In genomic region chr20:32611286-32611685, GRCh38 we compare ENCODE assay signal across 28 cellular contexts. TPM values are rescaled to one million over a fixed set of nuclear protein-coding genes. Genes with fewer than 3 reads are reported as not detected.
DNase-seq lines count a peak whose midpoint lies in the region; ATAC-seq and TF ChIP-seq lines count a peak whose summit lies in the region.
"Had no signal": no experiment of that assay in that cellular context is flagged by ENCODE, and none has a peak within 500 bp of the region (broad histone marks: within the 10 kb centered on the region; RNA-seq: fewer than 3 reads in every experiment).

No MANE protein-coding gene starts in this region.

- no peaks in the 10 kb centered on the region for H3K27me3 ChIP-seq in right atrium auricular region
- H3K27me3 ChIP-seq: colonic mucosa, ovary, SJSA1, upper lobe of right lung had no signal

- H3K4me3 Mint-ChIP-seq in brain, result no peak overlapping the region
- H3K4me3 Mint-ChIP-seq: activated CD4-positive, alpha-beta T cell treated with anti-CD3 and anti-CD28 coated beads, Interleukin-2, amount 10 ng/mL, durations not matched to agents 24 days and 14 days; activated naive CD8-positive, alpha-beta T cell; immature natural killer cell; nephron; stimulated activated naive B cell treated with anti-CD40 and anti-IgM and Interleukin-4, amounts not matched to agents 10 μg/mL and 1 μg/mL and 100 μg/mL, for 72 hours had no signal

- TF ChIP-seq CTCF in brain (conservative IDR thresholded peaks at IDR 0.05) (no peak), right atrium auricular region (IDR thresholded peaks at IDR 0.05) (no peak)

- peaks cover 9% of the 10 kb centered on the region for H3K27me3 Mint-ChIP-seq in brain
- H3K27me3 Mint-ChIP-seq: activated naive CD8-positive, alpha-beta T cell had no signal

- peaks cover 37% of the 10 kb centered on the region for H3K4me1 Mint-ChIP-seq in brain

- H3K4me3 ChIP-seq in right atrium auricular region, result no peak overlapping the region
- H3K4me3 ChIP-seq: colonic mucosa, K562, ovary, SJSA1, skin epidermis, upper lobe of right lung had no signal

- in situ Hi-C loops in G401 (cut with HindIII; ENCODE audit: low sequenced_read_pairs), result no loop called here

- no peak for ATAC-seq in GM21381 (IDR thresholded peaks at IDR 0.05; ENCODE audit: unreplicated experiment)
- ATAC-seq: stimulated activated naive B cell treated with anti-CD40 and anti-IgM and Interleukin-4, amounts not matched to agents 10 μg/mL and 1 μg/mL and 100 μg/mL, for 72 hours; upper lobe of right lung had no signal

- H3K36me3 ChIP-seq in right atrium auricular region, result no peaks in the 10 kb centered on the region
- H3K36me3 ChIP-seq: colonic mucosa, ovary, SJSA1, upper lobe of right lung had no signal

- peak; percentile 58 for DNase-seq in NCI-H1092 treated with DMSO at 0.1 percent for 48 hours (lab: John Stamatoyannopoulos, UW)
- no peak for DNase-seq in NCI-H1092 (lab: John Stamatoyannopoulos, UW)
- peak; percentile 35 for DNase-seq in G401 (ENCODE audit: low spot score)
- DNase-seq in NCI-H524 treated with DMSO at 0.1 percent for 48 hours (lab: John Stamatoyannopoulos, UW), result peak; percentile 23
- no peak for DNase-seq in NCI-H146 (lab: John Stamatoyannopoulos, UW)
- DNase-seq in right atrium auricular region (ENCODE audit: low spot score), result no peak
- DNase-seq: 8988T; activated CD4-positive, alpha-beta T cell treated with anti-CD3 and anti-CD28 coated beads, Interleukin-2, amount 10 ng/mL, durations not matched to agents 24 days and 14 days; activated effector memory CD4-positive, alpha-beta T cell treated with Interleukin-2 at 50 U/mL for 16 hours; activated T-cell treated with anti-CD3 and anti-CD28 coated beads, Interleukin-2, amount 50 U/mL, for 1 hour; Calu3; colonic mucosa; effector CD8-positive, alpha-beta T cell; immature natural killer cell; left cardiac atrium; mammary epithelial cell; NCI-H526 treated with DMSO at 0.1 percent for 48 hours; ovary; stimulated activated naive B cell treated with anti-CD40 and anti-IgM and Interleukin-4, amounts not matched to agents 10 μg/mL and 1 μg/mL and 100 μg/mL, for 72 hours; upper lobe of right lung had no signal

- no peaks in the 10 kb centered on the region for H3K36me3 Mint-ChIP-seq in brain
- H3K36me3 Mint-ChIP-seq: activated naive CD8-positive, alpha-beta T cell; stimulated activated naive B cell treated with anti-CD40 and anti-IgM and Interleukin-4, amounts not matched to agents 10 μg/mL and 1 μg/mL and 100 μg/mL, for 72 hours had no signal

- no peaks in the 10 kb centered on the region for H3K4me1 ChIP-seq in right atrium auricular region
- H3K4me1 ChIP-seq: colonic mucosa, SJSA1, upper lobe of right lung had no signal

- H3K27ac ChIP-seq in right atrium auricular region, result no peak overlapping the region
- H3K27ac ChIP-seq: colonic mucosa, epithelial cell of prostate, ovary, SJSA1, skin epidermis, upper lobe of right lung had no signal

- H3K27ac Mint-ChIP-seq in brain, result peak overlapping the region in 3 of 5 experiments; percentile 11 to 88 (median 68)
- H3K27ac Mint-ChIP-seq: activated CD4-positive, alpha-beta T cell treated with anti-CD3 and anti-CD28 coated beads, Interleukin-2, amount 10 ng/mL, durations not matched to agents 24 days and 14 days; activated naive CD8-positive, alpha-beta T cell; immature natural killer cell; nephron; stimulated activated naive B cell treated with anti-CD40 and anti-IgM and Interleukin-4, amounts not matched to agents 10 μg/mL and 1 μg/mL and 100 μg/mL, for 72 hours had no signal

- H3K9me3 Mint-ChIP-seq in brain, result peaks cover 0 to 10% (median 0%) of the 10 kb centered on the region in 5 experiments
- H3K9me3 Mint-ChIP-seq: activated CD4-positive, alpha-beta T cell treated with anti-CD3 and anti-CD28 coated beads, Interleukin-2, amount 10 ng/mL, durations not matched to agents 24 days and 14 days; immature natural killer cell; nephron had no signal

- no peaks in the 10 kb centered on the region for H3K9me3 ChIP-seq in right atrium auricular region
- H3K9me3 ChIP-seq: colonic mucosa, ovary, SJSA1, upper lobe of right lung had no signal

RNA-seq across cellular contexts. Expression of gene NOL4L, which starts 26.2 kb away (rescaled TPM):
- total RNA-seq in G401 (2014; rRNA removed; shearing (Covaris generic)), result 6.1 and 8.5 TPM in 2 replicates
- 36.1 TPM for polyA plus RNA-seq in brain (ENCODE audit: insufficient read depth, low read depth, low replicate concordance)
- total RNA-seq in right atrium auricular region, result 10 to 100 TPM in 1 of 2 donors, 1 to 10 TPM in 1; 7.6 to 10.4 TPM

Comparison
In these comparisons a context has a peak if more than half of its experiments do, and no peak if none do; other contexts are left out.
1. DNase-seq: peak in NCI-H1092 treated with DMSO at 0.1 percent for 48 hours (single experiment), G401 (single experiment) and NCI-H524 treated with DMSO at 0.1 percent for 48 hours (single experiment); none in NCI-H1092 (single experiment), NCI-H146 (single experiment) and right atrium auricular region (single experiment).